In the genomic region with DNA sequence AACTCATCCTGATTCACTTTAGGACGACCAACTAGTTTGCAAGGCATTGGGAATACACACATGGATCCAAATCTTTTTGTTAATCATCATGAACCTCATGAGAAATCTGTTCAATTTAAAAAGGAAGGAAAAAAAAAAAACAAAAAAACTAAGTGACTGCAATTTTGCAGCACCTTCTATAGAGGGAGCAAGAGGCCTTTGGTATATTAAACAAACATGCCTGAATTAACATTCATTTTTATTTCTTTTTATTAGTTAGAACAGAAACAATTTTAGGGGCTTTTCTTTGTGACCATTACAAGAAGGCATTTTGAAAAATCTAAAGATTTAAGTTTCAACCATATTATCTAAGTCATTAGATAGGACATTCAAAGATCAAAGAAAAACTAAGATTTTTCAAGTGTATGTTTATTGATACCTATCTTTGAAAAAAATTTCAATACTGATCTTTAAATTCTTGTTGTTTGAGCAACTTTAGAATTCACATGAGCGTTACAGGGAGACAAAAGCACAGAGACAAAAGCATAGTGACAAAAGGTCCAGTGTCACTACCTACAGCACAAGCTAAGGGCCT, we compare ENCODE assay signal across 8 cellular contexts.
A peak's percentile ranks its signal among the peaks of the same experiment; 100 is the strongest.
DNase-seq lines count a peak whose midpoint lies in the region; ATAC-seq, FAIRE-seq and TF ChIP-seq lines count a peak whose summit lies in the region.

No MANE protein-coding gene starts in this region.

- no peak for TF ChIP-seq EP300 in ovary (IDR thresholded peaks at IDR 0.05)

- no peaks in the 10 kb centered on the region for H3K9me1 ChIP-seq in endothelial cell of umbilical vein (replicated peaks; ENCODE audit: control insufficient read depth, extremely low read depth, insufficient read depth, low read length)

- no peak overlapping the region for H3K9ac ChIP-seq in OCI-LY1 (ENCODE audit: low read length)
- no peak overlapping the region for H3K9ac ChIP-seq in endothelial cell of umbilical vein (replicated peaks; ENCODE audit: extremely low read depth, insufficient read depth, low read length)

- H3K4me3 ChIP-seq in AG04449 (ENCODE audit: low read depth, low read length) (no peak overlapping the region), GM06990 (replicated peaks; ENCODE audit: low read depth, low read length) (no peak overlapping the region), OCI-LY1 (ENCODE audit: low read depth, low read length, poor library complexity, severe bottlenecking) (no peak overlapping the region), endothelial cell of umbilical vein (replicated peaks in 1 of 3; ENCODE audit: insufficient read depth in 1 of 3, low read depth in 1 of 3, low read length in 3 of 3) (no peak overlapping the region), ovary (no peak overlapping the region)

- H3F3A ChIP-seq in OCI-LY1 (ENCODE audit: insufficient read depth, low read length): no peaks in the 10 kb centered on the region

- H3K9me2 ChIP-seq in OCI-LY1 (ENCODE audit: low read depth, low read length): no peaks in the 10 kb centered on the region

- TF ChIP-seq CTCF in AG04449 (IDR thresholded peaks at IDR 0.05; ENCODE audit: insufficient read depth, low read length, missing control alignments) (peak; percentile 39), GM06990 (IDR thresholded peaks at IDR 0.05; ENCODE audit: insufficient read depth, low read length, poor library complexity, severe bottlenecking) (peak; percentile 65), OCI-LY1 (IDR thresholded peaks at IDR 0.05; ENCODE audit: low read length) (peak; percentile 87), endothelial cell of umbilical vein (IDR thresholded peaks at IDR 0.05; ENCODE audit: extremely low read depth in 1 of 2, insufficient read depth in 1 of 2, low read depth in 1 of 2, low read length in 2 of 2) (peak; percentile 58), ovary (IDR thresholded peaks at IDR 0.05) (peak; percentile 29 to 61 (median 55))

- no peak overlapping the region for H3K27ac ChIP-seq in OCI-LY1 (ENCODE audit: low read depth, low read length, poor library complexity, severe bottlenecking)
- H3K27ac ChIP-seq in endothelial cell of umbilical vein (ENCODE audit: insufficient read depth, low read depth, low read length): no peak overlapping the region
- H3K27ac ChIP-seq in ovary: no peak overlapping the region

- no peaks in the 10 kb centered on the region for H3K79me2 ChIP-seq in OCI-LY1 (ENCODE audit: insufficient read depth, low read length)
- no peaks in the 10 kb centered on the region for H3K79me2 ChIP-seq in endothelial cell of umbilical vein (ENCODE audit: control insufficient read depth, insufficient read depth, low read length)

- H3K9me3 ChIP-seq in OCI-LY1 (ENCODE audit: low read length) (no peaks in the 10 kb centered on the region), endothelial cell of umbilical vein (replicated peaks; ENCODE audit: control insufficient read depth, insufficient read depth, low read length) (no peaks in the 10 kb centered on the region), ovary (no peaks in the 10 kb centered on the region)

- TF ChIP-seq POLR2A in endothelial cell of umbilical vein (IDR thresholded peaks at IDR 0.05; ENCODE audit: low read depth, low read length) (no peak), ovary (IDR thresholded peaks at IDR 0.05) (no peak)

- H3K36me3 ChIP-seq in GM06990 (ENCODE audit: control insufficient read depth, insufficient read depth, low read length): no peaks in the 10 kb centered on the region
- H3K36me3 ChIP-seq in OCI-LY1 (ENCODE audit: insufficient read depth, low read length): peaks cover 21% of the 10 kb centered on the region
- peaks cover 2 to 3% of the 10 kb centered on the region in 2 experiments for H3K36me3 ChIP-seq in endothelial cell of umbilical vein (ENCODE audit: control insufficient read depth in 2 of 2, extremely low read depth in 1 of 2, insufficient read depth in 2 of 2, low read length in 2 of 2)
- H3K36me3 ChIP-seq in ovary: no peaks in the 10 kb centered on the region

- POLR2A ChIA-PET in AG04449 (lab: Yijun Ruan, JAX): no interaction called here
- POLR2A ChIA-PET in endothelial cell of umbilical vein (lab: Charles Lee): no interaction called here

- ATAC-seq in GM18868 (IDR thresholded peaks at IDR 0.05; ENCODE audit: unreplicated experiment): no peak

- no peak for DNase-seq in AG04449 (ENCODE audit: low read depth, low spot score)
- no peak for DNase-seq in GM06990 (ENCODE audit: extremely low read depth, insufficient read length)
- DNase-seq in endothelial cell of umbilical vein (ENCODE audit: low read depth, low spot score): peak; percentile 24
- no peak for DNase-seq in ovary
- no peak for DNase-seq in midbrain (lab: John Stamatoyannopoulos, UW)
- no peak for DNase-seq in middle frontal gyrus (ENCODE audit: extremely low spot score, low spot score)

- dilution Hi-C loops in endothelial cell of umbilical vein (cut with MboI; ENCODE audit: extremely low pct_ligation_motif_present, low sequenced_read_pairs): no loop called here

- CTCF ChIA-PET in AG04449 (lab: Yijun Ruan, JAX) (interaction anchor here (0.6 to 2.1 kb wide), 5 partner anchors 27 to 1378 kb away, joined by 3 to 9 read pairs (median 5); no protein-coding TSS in a partner anchor), endothelial cell of umbilical vein (lab: Charles Lee) (interaction anchor here (0.6 to 3.8 kb wide), 4 partner anchors 18 to 1378 kb away, joined by 3 to 49 read pairs (median 6); a partner anchor contains a TSS)

- no peak for FAIRE-seq in endothelial cell of umbilical vein (lab: Jason Lieb, UNC)

- H3K27me3 ChIP-seq in GM06990 (replicated peaks; ENCODE audit: control insufficient read depth, insufficient read depth, low read length): no peaks in the 10 kb centered on the region
- H3K27me3 ChIP-seq in OCI-LY1 (ENCODE audit: insufficient read depth, low read length): no peaks in the 10 kb centered on the region
- no peaks in the 10 kb centered on the region for H3K27me3 ChIP-seq in endothelial cell of umbilical vein (ENCODE audit: control insufficient read depth in 2 of 2, insufficient read depth in 2 of 2, low read length in 2 of 2)
- no peaks in the 10 kb centered on the region for H3K27me3 ChIP-seq in ovary

- H3K4me2 ChIP-seq in OCI-LY1 (ENCODE audit: low read length) (no peak overlapping the region), endothelial cell of umbilical vein (ENCODE audit: insufficient read depth, low read length) (no peak overlapping the region)

- no TSS peak for BruUV-seq in endothelial cell of umbilical vein (replicated peaks; lab: Mats Ljungman, UMichigan)

- 44 to 48% (median 47%) methylated on average over 2 of the region's 2 CpGs for WGBS in ovary, 3 donors

- peaks cover 9% of the 10 kb centered on the region for H3K4me1 ChIP-seq in OCI-LY1 (ENCODE audit: insufficient read depth, low read length, severe bottlenecking)
- H3K4me1 ChIP-seq in endothelial cell of umbilical vein (ENCODE audit: control insufficient read depth, extremely low read depth, insufficient read depth, low read length): no peaks in the 10 kb centered on the region
- H3K4me1 ChIP-seq in ovary (ENCODE audit: insufficient read depth): no peaks in the 10 kb centered on the region

- intact Hi-C loops in endothelial cell of umbilical vein (cut with micrococcal nuclease): loop anchor here (1.0 to 10.0 kb wide), 7 partner anchors 182 to 1432 kb away; a partner anchor contains a TSS
- intact Hi-C loops in ovary (cut with DNase I): loop anchor here in 3 of 4 donors (5.0 to 10.0 kb wide), 3 partner anchors 918 to 1381 kb away; no protein-coding TSS in a partner anchor

- no peaks in the 10 kb centered on the region for H4K20me1 ChIP-seq in OCI-LY1 (ENCODE audit: insufficient read depth, low read length)
- H4K20me1 ChIP-seq in endothelial cell of umbilical vein (replicated peaks; ENCODE audit: control insufficient read depth, extremely low read depth, insufficient read depth, low read length): no peaks in the 10 kb centered on the region

- H2AFZ ChIP-seq in OCI-LY1 (ENCODE audit: low read length) (no peak overlapping the region), endothelial cell of umbilical vein (ENCODE audit: low read depth, low read length) (no peak overlapping the region)

TF ChIP-seq in endothelial cell of umbilical vein, 7 proteins besides CTCF, POLR2A, EP300 and RAD21:
- TF ChIP-seq, protein P1, sequence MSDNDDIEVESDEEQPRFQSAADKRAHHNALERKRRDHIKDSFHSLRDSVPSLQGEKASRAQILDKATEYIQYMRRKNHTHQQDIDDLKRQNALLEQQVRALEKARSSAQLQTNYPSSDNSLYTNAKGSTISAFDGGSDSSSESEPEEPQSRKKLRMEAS (IDR thresholded peaks at IDR 0.05; ENCODE audit: insufficient read depth, insufficient read length): no peak
- TF ChIP-seq MYC (IDR thresholded peaks at IDR 0.05; ENCODE audit: low read depth, low read length) (no peak), GATA2 (IDR thresholded peaks at IDR 0.05; ENCODE audit: insufficient read depth, insufficient read length, low read depth, low read length) (no peak), FOS (IDR thresholded peaks at IDR 0.05; ENCODE audit: borderline replicate concordance, insufficient read depth, low read length) (no peak), JUN (IDR thresholded peaks at IDR 0.05; ENCODE audit: borderline replicate concordance, insufficient read depth, insufficient read length, low read depth) (no peak)
TF ChIP-seq in endothelial cell of umbilical vein: peak in this region for 0.
